8 cellular contexts compared by ENCODE assay signal in genomic region chr19:41876847-41877489, GRCh38. TPM values are rescaled to one million over a fixed set of nuclear protein-coding genes. Genes with fewer than 3 reads are reported as not detected.
DNase-seq lines count a peak whose midpoint lies in the region; ATAC-seq lines count a peak whose summit lies in the region.

Gene CD79A, plus strand, starts transcription at chr19:41877279. Its CDS starts 26 bp downstream, at chr19:41877305.

- DNase-seq in HT-29 (ENCODE audit: low spot score) (peak; percentile 1), myocyte (ENCODE audit: low read depth) (peak; percentile 37), COR-L47 (lab: John Stamatoyannopoulos, UW) (no peak), OCI-M1 (lab: John Stamatoyannopoulos, UW) (no peak), NCI-H128 (lab: John Stamatoyannopoulos, UW; ENCODE audit: unreplicated experiment) (no peak), cerebellar nuclear complex (lab: John Stamatoyannopoulos, UW) (no peak)

- ATAC-seq in GM18511 (IDR thresholded peaks at IDR 0.05; ENCODE audit: unreplicated experiment) (peak; percentile 76), GM21423 (IDR thresholded peaks at IDR 0.05; ENCODE audit: unreplicated experiment) (peak; percentile 66)

RNA-seq across cellular contexts. Expression of gene CD79A, which starts in this region (rescaled TPM):
- 0.81 and 1.4 TPM in 2 replicates for total RNA-seq in HT-29 (2014; rRNA removed; shearing (Covaris generic))
- 1.2 and 2.0 TPM in 2 replicates for total RNA-seq in myocyte
- 0.25 TPM for polyA plus RNA-seq in myocyte (2012)

Comparison
In these comparisons a context has a peak if more than half of its experiments do, and no peak if none do; other contexts are left out.
1. DNase-seq: peak in HT-29 (single experiment) and myocyte (single experiment); none in COR-L47 (single experiment), OCI-M1 (single experiment), NCI-H128 (single experiment) and cerebellar nuclear complex (0 of 2).